Comparison of ENCODE assay signal across 11 cellular contexts in the genomic region with DNA sequence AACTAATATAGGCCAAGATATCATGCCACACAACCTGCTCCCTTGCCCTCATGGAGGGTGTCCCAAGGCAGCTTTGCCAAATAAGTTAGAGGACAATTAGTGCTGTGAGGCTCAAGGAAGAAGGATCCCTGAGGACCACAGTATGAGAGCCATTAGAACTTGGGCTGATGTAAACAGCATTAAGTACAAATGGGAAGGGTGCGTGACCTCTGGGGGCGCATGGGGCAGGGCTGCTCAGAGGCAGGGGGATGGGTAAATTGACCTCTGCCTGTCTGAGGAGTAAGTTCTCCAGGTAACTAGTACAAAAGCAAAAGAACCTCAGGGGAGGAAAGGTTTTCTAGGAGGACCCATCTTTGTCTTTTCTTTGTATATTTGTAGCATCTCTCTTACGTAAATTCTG. TPM values are rescaled to one million over a fixed set of nuclear protein-coding genes. Genes with fewer than 3 reads are reported as not detected.
DNase-seq lines count a peak whose midpoint lies in the region; ATAC-seq, FAIRE-seq and TF ChIP-seq lines count a peak whose summit lies in the region.
"Had no signal": no experiment of that assay in that cellular context is flagged by ENCODE, and none has a peak within 500 bp of the region (broad histone marks: within the 10 kb centered on the region; RNA-seq: fewer than 3 reads in every experiment).

No MANE protein-coding gene starts in this region.

- H3K27ac ChIP-seq in astrocyte (ENCODE audit: low read depth, low read length) (no peak overlapping the region), mesodermal cell (ENCODE audit: low read depth, low read length, severe bottlenecking) (peak overlapping the region; percentile 13), thymus (ENCODE audit: low read depth) (peak overlapping the region; percentile 80), prostate gland (peak overlapping the region in 1 of 2 donors; percentile 7)

- TF ChIP-seq CTCF in astrocyte (IDR thresholded peaks at IDR 0.05; ENCODE audit: insufficient read depth, low read depth, low read length) = no peak
- TF ChIP-seq CTCF in prostate gland (IDR thresholded peaks at IDR 0.05) = no peak
- TF ChIP-seq CTCF in omental fat pad (IDR thresholded peaks at IDR 0.05) = no peak

- H3K9ac ChIP-seq in astrocyte (ENCODE audit: low read length) = no peak overlapping the region

- H3K4me1 Mint-ChIP-seq in activated T-cell treated with anti-CD3 and anti-CD28 coated beads, Interleukin-2, amount 50 U/mL, for 72 hours (ENCODE audit: low read depth) = peaks cover 44% of the 10 kb centered on the region
- peaks cover 7% of the 10 kb centered on the region for H3K4me1 Mint-ChIP-seq in astrocyte (ENCODE audit: low read depth, unreplicated experiment)

- H3K27me3 Mint-ChIP-seq in activated T-cell treated with anti-CD3 and anti-CD28 coated beads, Interleukin-2, amount 50 U/mL, for 72 hours (ENCODE audit: low read depth) = no peaks in the 10 kb centered on the region
- peaks cover 3% of the 10 kb centered on the region for H3K27me3 Mint-ChIP-seq in astrocyte (ENCODE audit: low read depth, unreplicated experiment)

- peak overlapping the region; percentile 19 for H3K4me2 ChIP-seq in astrocyte (ENCODE audit: low read length)

- DNase-seq in activated T-cell treated with anti-CD3 and anti-CD28 coated beads, Interleukin-2, amount 50 U/mL, for 72 hours = no peak
- DNase-seq in activated T-cell treated with anti-CD3 and anti-CD28 coated beads for 4 hours = no peak
- no peak for DNase-seq in astrocyte (ENCODE audit: low read depth)
- DNase-seq in prostate gland (ENCODE audit: low spot score) = no peak
- DNase-seq in AG08396 (ENCODE audit: low spot score) = no peak
- no peak for DNase-seq in omental fat pad (ENCODE audit: low spot score)
- DNase-seq: NCI-H1436 treated with DMSO at 0.1 percent for 48 hours; NK-92 treated with Interleukin-12 subunit alpha and Interleukin-12 subunit beta, amount 100 ng/mL, for 24 hours; SW 1271 had no signal

- peaks cover 0 to 2% of the 10 kb centered on the region in 2 donors for H3K36me3 Mint-ChIP-seq in activated T-cell treated with anti-CD3 and anti-CD28 coated beads, Interleukin-2, amount 50 U/mL, for 72 hours (ENCODE audit: insufficient read depth in 2 of 2)
- peaks cover 2% of the 10 kb centered on the region for H3K36me3 Mint-ChIP-seq in astrocyte (ENCODE audit: low read depth, unreplicated experiment)

- no peaks in the 10 kb centered on the region for H3K9me3 ChIP-seq in astrocyte (ENCODE audit: insufficient read depth, low read depth, low read length)
- no peaks in the 10 kb centered on the region for H3K9me3 ChIP-seq in mesodermal cell (ENCODE audit: control insufficient read depth, low read length)
- no peaks in the 10 kb centered on the region for H3K9me3 ChIP-seq in thymus (ENCODE audit: control insufficient read depth)
- no peaks in the 10 kb centered on the region for H3K9me3 ChIP-seq in prostate gland

- peak overlapping the region; percentile 96 for H3K27ac Mint-ChIP-seq in activated T-cell treated with anti-CD3 and anti-CD28 coated beads, Interleukin-2, amount 50 U/mL, for 72 hours
- peak overlapping the region; percentile 34 for H3K27ac Mint-ChIP-seq in astrocyte (ENCODE audit: unreplicated experiment)

- no peaks in the 10 kb centered on the region for H3K27me3 ChIP-seq in astrocyte (ENCODE audit: insufficient read depth, low read length)
- no peaks in the 10 kb centered on the region for H3K27me3 ChIP-seq in thymus (ENCODE audit: control insufficient read depth, insufficient read depth)
- H3K27me3 ChIP-seq in prostate gland (replicated peaks; ENCODE audit: insufficient read depth) = no peaks in the 10 kb centered on the region

- H3K4me3 ChIP-seq in astrocyte (ENCODE audit: insufficient read depth, low read depth, low read length) (no peak overlapping the region), mesodermal cell (ENCODE audit: extremely low read depth, insufficient read depth, low read length, poor library complexity, severe bottlenecking) (no peak overlapping the region), thymus (ENCODE audit: low read length) (no peak overlapping the region), prostate gland (no peak overlapping the region)

- H3K36me3 ChIP-seq in astrocyte (ENCODE audit: insufficient read depth, low read length) (no peaks in the 10 kb centered on the region), mesodermal cell (ENCODE audit: control insufficient read depth, insufficient read depth, low read length) (no peaks in the 10 kb centered on the region), thymus (ENCODE audit: control insufficient read depth, insufficient read depth) (no peaks in the 10 kb centered on the region), prostate gland (no peaks in the 10 kb centered on the region)

- no peaks in the 10 kb centered on the region for H3K4me1 ChIP-seq in astrocyte (ENCODE audit: insufficient read depth, low read length)
- H3K4me1 ChIP-seq in mesodermal cell (ENCODE audit: control insufficient read depth, insufficient read depth, low read length, poor library complexity, severe bottlenecking) = peaks cover 9% of the 10 kb centered on the region
- peaks cover 23% of the 10 kb centered on the region for H3K4me1 ChIP-seq in thymus (ENCODE audit: control insufficient read depth, insufficient read depth, low read length)
- no peaks in the 10 kb centered on the region for H3K4me1 ChIP-seq in prostate gland (replicated peaks)

- WGBS in mesodermal cell (ENCODE audit: insufficient coverage in 2 of 2), 2 experiments = 78 to 100% methylated on average over 2 to 3 of the region's 3 CpGs
- WGBS in thymus = 91% methylated on average over 3 of the region's 3 CpGs
- WGBS in prostate gland = 72% methylated on average over 3 of the region's 3 CpGs

- ATAC-seq in activated T-cell treated with anti-CD3 and anti-CD28 coated beads, Interleukin-2, amount 50 U/mL, for 72 hours (replicated peaks in 1 of 2) = no peak
- no peak for ATAC-seq in omental fat pad (ENCODE audit: low FRiP score)

- H3K9me3 Mint-ChIP-seq in activated T-cell treated with anti-CD3 and anti-CD28 coated beads, Interleukin-2, amount 50 U/mL, for 72 hours = peaks cover 3% of the 10 kb centered on the region in 2 donors
- H3K9me3 Mint-ChIP-seq in astrocyte (ENCODE audit: unreplicated experiment) = peaks cover 4% of the 10 kb centered on the region

- no peak overlapping the region for H2AFZ ChIP-seq in astrocyte (ENCODE audit: low read depth, low read length)

- intact Hi-C loops in prostate gland (cut with DNase I) = no loop called here

- H3K4me3 Mint-ChIP-seq in activated T-cell treated with anti-CD3 and anti-CD28 coated beads, Interleukin-2, amount 50 U/mL, for 72 hours = peak overlapping the region; percentile 69 to 76
- H3K4me3 Mint-ChIP-seq in astrocyte (ENCODE audit: unreplicated experiment) = no peak overlapping the region

- FAIRE-seq in astrocyte (lab: Jason Lieb, UNC) = no peak

- TF ChIP-seq POLR2A in prostate gland (IDR thresholded peaks at IDR 0.05) = no peak

- H3K79me2 ChIP-seq in astrocyte (ENCODE audit: insufficient read depth, low read length) = no peaks in the 10 kb centered on the region

- no peaks in the 10 kb centered on the region for H4K20me1 ChIP-seq in astrocyte (ENCODE audit: insufficient read depth, low read length)

RNA-seq across cellular contexts. Expression of a gene that starts 16.2 kb away (rescaled TPM):
- total RNA-seq in activated T-cell treated with anti-CD3 and anti-CD28 coated beads, Interleukin-2, amount 50 U/mL, for 72 hours = under 1 TPM; 0.02 TPM
- 0.23 and 0.82 TPM in 2 replicates for total RNA-seq in astrocyte
- polyA plus RNA-seq in mesodermal cell (2013, experiment 1 of 2) = 4.1 TPM
- polyA plus RNA-seq in mesodermal cell (2013, experiment 2 of 2) = 3.3 TPM
- polyA plus RNA-seq in thymus = 33.8 TPM
- 100 to 1,000 TPM in 1 of 2 donors, 10 to 100 TPM in 1; 55.0 to 193 TPM for total RNA-seq in prostate gland
- total RNA-seq in omental fat pad = 1,000 to 10,000 TPM in 1 of 4 donors, 100 to 1,000 TPM in 2, 10 to 100 TPM in 1; 78.4 to 1,203 (median 422) TPM

RNA-seq across cellular contexts. Expression of a gene that starts 59.6 kb away (rescaled TPM):
- total RNA-seq in activated T-cell treated with anti-CD3 and anti-CD28 coated beads, Interleukin-2, amount 50 U/mL, for 72 hours = 1 to 10 TPM; 6.1 to 8.4 TPM
- total RNA-seq in astrocyte (46.0 and 52.2 TPM in 2 replicates), prostate gland (100 to 1,000 TPM; 198 to 845 TPM), omental fat pad (100 to 1,000 TPM in 2 of 4 donors, 10 to 100 TPM in 2; 68.3 to 181 (median 119) TPM)
- polyA plus RNA-seq in mesodermal cell (2013, experiment 1 of 2) = 83.6 TPM
- polyA plus RNA-seq in mesodermal cell (2013, experiment 2 of 2) = 66.9 TPM
- 198 TPM for polyA plus RNA-seq in thymus

Comparison
In these comparisons a context has a peak if more than half of its experiments do, and no peak if none do; other contexts are left out.
1. RNA of a gene that starts 16.2 kb away (total RNA-seq): 78.4 to 1,203 TPM in omental fat pad and 55.0 to 193 TPM in prostate gland; 0.23 to 0.82 TPM in astrocyte and 0.02 TPM in activated T-cell treated with anti-CD3 and anti-CD28 coated beads, Interleukin-2, amount 50 U/mL, for 72 hours; every median in the first group is over 10 times any median in the second.